In genomic region chr12:51329742-51330141, GRCh38 we compare ENCODE assay signal across 1 cellular context.
TF ChIP-seq lines count a peak whose summit lies in the region.

No MANE protein-coding gene starts in this region.

TF ChIP-seq in K562, 482 proteins besides CTCF, POLR2A, EP300 and RAD21:
- 0 out of 2 replicates have a peak, but pooled peaks have one; percentile 16 for TF ChIP-seq EGR1 (conservative IDR thresholded peaks at IDR 0.05)
- TF ChIP-seq RNF219 (CRISPR knock-in tag; IDR thresholded peaks at IDR 0.05): no peak
- TF ChIP-seq COPS2 (conservative IDR thresholded peaks at IDR 0.05): no peak
- no peak for TF ChIP-seq DLX4 (CRISPR knock-in tag; IDR thresholded peaks at IDR 0.05)
- no peak for TF ChIP-seq HDGF (IDR thresholded peaks at IDR 0.05)
- TF ChIP-seq ASH1L (IDR thresholded peaks at IDR 0.05; ENCODE audit: borderline replicate concordance, low read depth, partially characterized antibody): no peak
- no peak for TF ChIP-seq PRPF4 (IDR thresholded peaks at IDR 0.05; ENCODE audit: insufficient read depth, low read depth, low read length, poor library complexity, severe bottlenecking)
- TF ChIP-seq THAP12 (CRISPR knock-in tag; IDR thresholded peaks at IDR 0.05): no peak
- no peak for TF ChIP-seq SMAD2 (IDR thresholded peaks at IDR 0.05; ENCODE audit: low read depth, low read length)
- peak; percentile 73 for TF ChIP-seq CEBPB (tag; IDR thresholded peaks at IDR 0.05)
- TF ChIP-seq SMARCC2 (IDR thresholded peaks at IDR 0.05; ENCODE audit: low read depth): no peak
- no peak for TF ChIP-seq CBX2 (IDR thresholded peaks at IDR 0.05; ENCODE audit: insufficient read depth, low read length, poor library complexity, severe bottlenecking)
- no peak for TF ChIP-seq NONO (IDR thresholded peaks at IDR 0.05; ENCODE audit: low read depth in 2 of 2, low read length in 1 of 2)
- no peak for TF ChIP-seq TCF7 (IDR thresholded peaks at IDR 0.05; ENCODE audit: borderline replicate concordance)
- no peak for TF ChIP-seq CHD1 (IDR thresholded peaks at IDR 0.05; ENCODE audit: low read length)
- peak; percentile 14; the same call in 1 of the 2 replicates for TF ChIP-seq VEZF1 (CRISPR knock-in tag; IDR thresholded peaks at IDR 0.05)
